8 cellular contexts compared by ENCODE assay signal in the genomic region with DNA sequence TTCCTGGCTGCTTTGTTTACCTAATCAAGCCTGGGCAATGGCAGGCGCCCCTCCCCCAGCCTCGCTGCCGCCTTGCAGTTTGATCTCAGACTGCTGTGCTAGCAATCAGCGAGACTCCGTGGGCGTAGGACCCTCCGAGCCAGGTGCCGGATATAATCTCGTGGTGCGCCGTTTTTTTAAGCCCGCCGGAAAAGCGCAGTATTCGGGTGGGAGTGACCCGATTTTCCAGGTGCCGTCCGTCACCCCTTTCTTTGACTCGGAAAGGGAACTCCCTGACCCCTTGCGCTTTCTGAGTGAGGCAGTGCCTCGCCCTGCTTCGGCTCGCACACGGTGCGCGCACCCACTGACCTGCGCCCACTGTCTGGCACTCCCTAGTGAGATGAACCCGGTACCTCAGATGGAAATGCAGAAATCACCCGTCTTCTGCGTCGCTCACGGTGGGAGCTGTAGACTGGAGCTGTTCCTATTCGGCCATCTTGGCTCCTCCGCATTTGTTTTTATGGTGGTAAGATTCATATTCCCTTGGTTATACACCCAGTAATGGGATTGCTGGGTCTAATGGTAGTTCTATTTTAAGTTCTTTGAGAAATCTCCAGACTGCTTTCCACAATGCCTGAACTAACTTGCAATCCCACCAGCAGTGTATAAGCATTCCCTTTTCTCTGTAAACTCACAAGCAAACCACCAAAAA.
DNase-seq lines count a peak whose midpoint lies in the region; ATAC-seq, FAIRE-seq and TF ChIP-seq lines count a peak whose summit lies in the region.
"Not testable (repeated sequence)": the region's sequence is repeated elsewhere in the genome, so short reads cannot be mapped to it uniquely, and the experiment has no call there.

No MANE protein-coding gene starts in this region.

- TF ChIP-seq CTCF in C4-2B (conservative IDR thresholded peaks at IDR 0.05); K562 (IDR thresholded peaks at IDR 0.05 in 2 of 3, conservative IDR thresholded peaks at IDR 0.05 in 1 of 3; ENCODE audit: insufficient read depth in 2 of 3, low read depth in 1 of 3, low read length in 3 of 3); fibroblast of villous mesenchyme (IDR thresholded peaks at IDR 0.05; ENCODE audit: insufficient read depth, low read depth, low read length); neural progenitor cell (IDR thresholded peaks at IDR 0.05): not testable (repeated sequence)

- H3K9me3 ChIP-seq in HUES6 (ENCODE audit: control insufficient read depth, insufficient read depth, low read depth, low read length) (peaks cover 24% of the 10 kb centered on the region), iPS-20b (ENCODE audit: insufficient read depth, low read depth, low read length) (peaks cover 11% of the 10 kb centered on the region)
- not testable (repeated sequence) for H3K9me3 ChIP-seq in K562 (replicated peaks; ENCODE audit: control insufficient read depth, insufficient read depth, low read depth, low read length); neural progenitor cell (ENCODE audit: low read depth)

- DNase-seq in NCI-H526 (lab: John Stamatoyannopoulos, UW) (peak; percentile 2 to 5), SW480 (ENCODE audit: low spot score) (peak; percentile 2), K562 (ENCODE audit: extremely low read depth in 1 of 4, low spot score in 3 of 4) (peak in 1 of 4 experiments; percentile 1), fibroblast of villous mesenchyme (ENCODE audit: low read depth) (peak; percentile 1)
- DNase-seq in neural progenitor cell (ENCODE audit: low spot score) = not testable (repeated sequence)

- peaks cover 22% of the 10 kb centered on the region for H3K9me3 Mint-ChIP-seq in neural progenitor cell

- H3K36me3 Mint-ChIP-seq in neural progenitor cell = peaks cover 29% of the 10 kb centered on the region

- TSS peak; percentile 69 for BruUV-seq in K562 (replicated peaks; lab: Mats Ljungman, UMichigan)

- not testable (repeated sequence) for H3K4me1 ChIP-seq in HUES6 (ENCODE audit: control insufficient read depth, insufficient read depth, low read length); K562 (replicated peaks in 1 of 2; ENCODE audit: control insufficient read depth in 2 of 2, insufficient read depth in 2 of 2, low read length in 2 of 2); iPS-20b (ENCODE audit: insufficient read depth, low read length); neural progenitor cell

- H3K27ac ChIP-seq in C4-2B (peak overlapping the region; percentile 88), HUES6 (ENCODE audit: low read depth, low read length) (peak overlapping the region; percentile 91), neural progenitor cell (peak overlapping the region; percentile 28)
- not testable (repeated sequence) for H3K27ac ChIP-seq in K562 (ENCODE audit: extremely low read depth, low read depth, low read length); iPS-20b (ENCODE audit: low read length)

- TF ChIP-seq POLR2A in K562 (conservative IDR thresholded peaks at IDR 0.05) = not testable (repeated sequence)

- CTCF ChIA-PET in K562 (lab: Yijun Ruan, JAX; ENCODE audit: low intra/inter-chr PET ratio) = not testable (repeated sequence)

- not testable (repeated sequence) for H3K79me2 ChIP-seq in K562 (ENCODE audit: control insufficient read depth, insufficient read depth, low read length)
- H3K79me2 ChIP-seq in neural progenitor cell (ENCODE audit: low read depth) = peaks cover 49% of the 10 kb centered on the region

- H3K4me3 Mint-ChIP-seq in neural progenitor cell = peak overlapping the region; percentile 98

- not testable (repeated sequence) for H4K20me1 ChIP-seq in K562 (replicated peaks; ENCODE audit: control insufficient read depth, insufficient read depth, low read length); neural progenitor cell (ENCODE audit: low read depth)

- in situ Hi-C loops in K562 (cut with MboI) = not testable (repeated sequence)

- H3K27me3 Mint-ChIP-seq in neural progenitor cell (ENCODE audit: insufficient read depth, low read depth) = not testable (repeated sequence)

- WGBS in K562 (ENCODE audit: insufficient coverage, low coverage, missing lambda C conversion rate) = 0% methylated on average over 5 of the region's 34 CpGs

- intact Hi-C loops in K562 (cut with micrococcal nuclease) = not testable (repeated sequence)

- H3K36me3 ChIP-seq in HUES6 (ENCODE audit: control insufficient read depth, insufficient read depth, low read length) (peaks cover 23% of the 10 kb centered on the region), iPS-20b (ENCODE audit: insufficient read depth, low read depth, low read length) (peaks cover 12% of the 10 kb centered on the region)
- H3K36me3 ChIP-seq in K562 (ENCODE audit: control insufficient read depth, insufficient read depth, low read length); neural progenitor cell: not testable (repeated sequence)

- H2AFZ ChIP-seq in K562 (ENCODE audit: low read depth, low read length) = not testable (repeated sequence)
- H2AFZ ChIP-seq in neural progenitor cell (replicated peaks) = peak overlapping the region; percentile 5

- H3K4me2 ChIP-seq in K562 (ENCODE audit: insufficient read depth, low read length) = not testable (repeated sequence)
- H3K4me2 ChIP-seq in neural progenitor cell = peak overlapping the region; percentile 85

- POLR2A ChIA-PET in K562 (lab: Yijun Ruan, JAX) = not testable (repeated sequence)

- not testable (repeated sequence) for H3F3A ChIP-seq in neural progenitor cell (ENCODE audit: low read depth)

- TF ChIP-seq RAD21 in K562 (CRISPR knock-in tag; conservative IDR thresholded peaks at IDR 0.05 in 1 of 2, IDR thresholded peaks at IDR 0.05 in 1 of 2) = not testable (repeated sequence)

- not testable (repeated sequence) for FAIRE-seq in K562 (lab: Jason Lieb, UNC)

- peaks cover 10% of the 10 kb centered on the region for H3K4me1 Mint-ChIP-seq in neural progenitor cell

- H3K9me1 ChIP-seq in K562 (ENCODE audit: control insufficient read depth, insufficient read depth, low read length) = not testable (repeated sequence)

- not testable (repeated sequence) for TF ChIP-seq EP300 in K562 (IDR thresholded peaks at IDR 0.05; ENCODE audit: low read length)

- H3K27ac Mint-ChIP-seq in neural progenitor cell = peak overlapping the region; percentile 100

- not testable (repeated sequence) for ATAC-seq in K562

- H3K4me3 ChIP-seq in HUES6 (ENCODE audit: low read depth, low read length) (peak overlapping the region; percentile 82), K562 (peak overlapping the region; percentile 11; the same call in 1 of the 2 replicates), fibroblast of villous mesenchyme (ENCODE audit: low read depth, low read length) (peak overlapping the region; percentile 61), iPS-20b (ENCODE audit: low read length) (peak overlapping the region; percentile 81), neural progenitor cell (peak overlapping the region; percentile 87)

- not testable (repeated sequence) for H3K27me3 ChIP-seq in HUES6 (ENCODE audit: control insufficient read depth, insufficient read depth, low read length); K562 (ENCODE audit: control insufficient read depth in 2 of 2, insufficient read depth in 2 of 2, low read length in 2 of 2); iPS-20b (ENCODE audit: insufficient read depth, low read length); neural progenitor cell

- H3K9ac ChIP-seq in HUES6 (ENCODE audit: low read length) (peak overlapping the region; percentile 81), iPS-20b (ENCODE audit: low read depth, low read length) (peak overlapping the region; percentile 80), neural progenitor cell (peak overlapping the region; percentile 68)
- H3K9ac ChIP-seq in K562 (ENCODE audit: insufficient read depth in 1 of 2, low read depth in 2 of 2, low read length in 2 of 2) = not testable (repeated sequence)

TF ChIP-seq in K562, 482 proteins besides CTCF, POLR2A, EP300 and RAD21:
- TF ChIP-seq, protein P1, sequence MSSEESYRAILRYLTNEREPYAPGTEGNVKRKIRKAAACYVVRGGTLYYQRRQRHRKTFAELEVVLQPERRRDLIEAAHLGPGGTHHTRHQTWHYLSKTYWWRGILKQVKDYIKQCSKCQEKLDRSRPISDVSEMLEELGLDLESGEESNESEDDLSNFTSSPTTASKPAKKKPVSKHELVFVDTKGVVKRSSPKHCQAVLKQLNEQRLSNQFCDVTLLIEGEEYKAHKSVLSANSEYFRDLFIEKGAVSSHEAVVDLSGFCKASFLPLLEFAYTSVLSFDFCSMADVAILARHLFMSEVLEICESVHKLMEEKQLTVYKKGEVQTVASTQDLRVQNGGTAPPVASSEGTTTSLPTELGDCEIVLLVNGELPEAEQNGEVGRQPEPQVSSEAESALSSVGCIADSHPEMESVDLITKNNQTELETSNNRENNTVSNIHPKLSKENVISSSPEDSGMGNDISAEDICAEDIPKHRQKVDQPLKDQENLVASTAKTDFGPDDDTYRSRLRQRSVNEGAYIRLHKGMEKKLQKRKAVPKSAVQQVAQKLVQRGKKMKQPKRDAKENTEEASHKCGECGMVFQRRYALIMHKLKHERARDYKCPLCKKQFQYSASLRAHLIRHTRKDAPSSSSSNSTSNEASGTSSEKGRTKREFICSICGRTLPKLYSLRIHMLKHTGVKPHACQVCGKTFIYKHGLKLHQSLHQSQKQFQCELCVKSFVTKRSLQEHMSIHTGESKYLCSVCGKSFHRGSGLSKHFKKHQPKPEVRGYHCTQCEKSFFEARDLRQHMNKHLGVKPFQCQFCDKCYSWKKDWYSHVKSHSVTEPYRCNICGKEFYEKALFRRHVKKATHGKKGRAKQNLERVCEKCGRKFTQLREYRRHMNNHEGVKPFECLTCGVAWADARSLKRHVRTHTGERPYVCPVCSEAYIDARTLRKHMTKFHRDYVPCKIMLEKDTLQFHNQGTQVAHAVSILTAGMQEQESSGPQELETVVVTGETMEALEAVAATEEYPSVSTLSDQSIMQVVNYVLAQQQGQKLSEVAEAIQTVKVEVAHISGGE (CRISPR knock-in tag; IDR thresholded peaks at IDR 0.05) = peak in 1 of 3 experiments; percentile 53; a peak in 1 of 6 replicates

Comparison
In these comparisons a context has a peak if more than half of its experiments do, and no peak if none do; other contexts are left out.
1. H3K4me3 ChIP-seq: peak in every context shown above with its lines; median percentile 87 in neural progenitor cell; 82 in HUES6; 81 in iPS-20b; 61 in fibroblast of villous mesenchyme; 11 in K562.